In genomic region chr1:62689524-62689923, GRCh38 we compare ENCODE assay signal across 8 cellular contexts. TPM values are rescaled to one million over a fixed set of nuclear protein-coding genes. Genes with fewer than 3 reads are reported as not detected.
DNase-seq lines count a peak whose midpoint lies in the region; ATAC-seq, FAIRE-seq and TF ChIP-seq lines count a peak whose summit lies in the region.

No MANE protein-coding gene starts in this region.

- DNase-seq in heart left ventricle (no peak), cardiac septum (ENCODE audit: low spot score) (no peak), astrocyte of the spinal cord (ENCODE audit: low read depth, low spot score) (peak; percentile 61), left colon (no peak), urothelium cell line (ENCODE audit: low spot score) (peak; percentile 30), NCI-H2171 (lab: John Stamatoyannopoulos, UW) (no peak)
- DNase-seq in central memory CD4-positive, alpha-beta T cell, result no peak

- ATAC-seq in heart left ventricle, result peak in 1 of 4 donors; percentile 57
- peak; percentile 25 for ATAC-seq in left colon
- ATAC-seq in GM21737 (IDR thresholded peaks at IDR 0.05; ENCODE audit: unreplicated experiment), result no peak

- peaks cover 0 to 52% (median 30%) of the 10 kb centered on the region in 12 donors for H3K4me1 ChIP-seq in heart left ventricle

- no peak for TF ChIP-seq POLR2A in heart left ventricle (IDR thresholded peaks at IDR 0.05)

- peak overlapping the region in 10 of 12 donors; percentile 16 to 67 (median 58) for H3K27ac ChIP-seq in heart left ventricle

- no peak for TF ChIP-seq CTCF in heart left ventricle (IDR thresholded peaks at IDR 0.05)
- no peak for TF ChIP-seq CTCF in astrocyte of the spinal cord (IDR thresholded peaks at IDR 0.05; ENCODE audit: low read depth, low read length)

- 81 to 92% (median 90%) methylated on average over 1 of the region's 1 CpG for WGBS in heart left ventricle, 4 donors

- intact Hi-C loops in heart left ventricle (cut with DNase I), result loop anchor here in 2 of 10 donors (5.0 to 10.0 kb wide), 2 partner anchors 38 to 55 kb away; no protein-coding TSS in a partner anchor
- intact Hi-C loops in cardiac septum (cut with DNase I), result loop anchor here (2.0 to 5.0 kb wide), 3 partner anchors 38 to 252 kb away; partner anchors contain the start of gene USP1
- intact Hi-C loops in left colon (cut with DNase I, micrococcal nuclease), result no loop called here

- H3K27me3 ChIP-seq in heart left ventricle, result peaks cover 0 to 4% (median 0%) of the 10 kb centered on the region in 9 donors

- no peaks in the 10 kb centered on the region for H3K9me3 ChIP-seq in heart left ventricle

- no peak for FAIRE-seq in urothelium cell line (lab: Jason Lieb, UNC)

- no peaks in the 10 kb centered on the region for H3K36me3 ChIP-seq in heart left ventricle

- peak overlapping the region in 2 of 12 donors; percentile 0 to 12 for H3K4me3 ChIP-seq in heart left ventricle
- H3K4me3 ChIP-seq in astrocyte of the spinal cord (ENCODE audit: low read depth, low read length), result no peak overlapping the region

- in situ Hi-C loops in astrocyte of the spinal cord (cut with HindIII; ENCODE audit: low sequenced_read_pairs), result no loop called here

RNA-seq across cellular contexts. Expression of gene DOCK7, which starts 1.3 kb away (rescaled TPM):
- total RNA-seq in heart left ventricle (10 to 100 TPM in 7 of 9 donors, 1 to 10 TPM in 2; 5.8 to 26.7 (median 12.0) TPM), cardiac septum (12.8 TPM), left colon (10 to 100 TPM; 31.5 to 33.8 TPM)
- 1 to 10 TPM; 2.9 to 6.2 TPM for polyA plus RNA-seq in heart left ventricle

Comparison
In these comparisons a context has a peak if more than half of its experiments do, and no peak if none do; other contexts are left out.
1. DNase-seq: peak in astrocyte of the spinal cord (single experiment) and urothelium cell line (single experiment); none in heart left ventricle (0 of 5), cardiac septum (single experiment), left colon (0 of 2), central memory CD4-positive, alpha-beta T cell (single experiment) and NCI-H2171 (single experiment).